1 cellular context compared by ENCODE assay signal in the genomic region with DNA sequence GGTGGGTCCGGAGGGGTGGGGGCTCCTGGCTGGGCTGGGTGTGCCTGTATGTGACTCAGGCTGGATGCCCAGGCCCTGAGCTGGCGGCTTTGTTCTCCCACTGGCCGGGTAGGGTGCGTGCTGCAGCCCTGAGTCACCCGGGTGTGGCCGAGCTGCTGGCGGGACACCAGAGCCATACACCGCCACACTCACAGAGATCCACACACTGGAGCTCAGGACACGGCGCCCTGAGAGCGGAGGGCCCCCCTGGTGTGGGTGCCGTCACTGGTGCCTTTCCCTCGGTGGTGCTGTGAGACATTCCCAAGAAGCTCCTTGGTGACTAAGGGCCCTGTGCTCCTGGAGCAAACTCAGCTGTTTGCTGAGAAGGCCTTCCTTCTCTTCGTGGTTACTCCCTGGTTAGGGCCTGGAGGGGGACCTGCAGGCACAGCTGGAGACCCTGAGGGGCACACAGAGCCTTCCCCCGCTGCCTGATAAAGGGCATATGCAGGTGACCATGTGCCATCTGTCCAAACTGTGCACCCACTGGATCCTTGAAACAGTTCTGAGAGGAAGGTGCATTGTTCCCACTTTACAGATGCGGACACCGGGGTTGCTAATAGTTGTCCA.
A peak's percentile ranks its signal among the peaks of the same experiment; 100 is the strongest.
TF ChIP-seq lines count a peak whose summit lies in the region.

No MANE protein-coding gene starts in this region.

TF ChIP-seq in HEK293, 187 proteins besides CTCF, POLR2A, EP300 and RAD21 (continued from another document):
- TF ChIP-seq SP7 (tag by site-specific recombination; IDR thresholded peaks at IDR 0.05): peak; percentile 54; the same call in 1 of the 2 replicates
- TF ChIP-seq KLF1 (tag by site-specific recombination; IDR thresholded peaks at IDR 0.05): peak; percentile 96
TF ChIP-seq in HEK293: peak in this region for 9.
